In genomic region chr12:82832981-82833380, GRCh38 we compare ENCODE assay signal across 29 cellular contexts.
"Had no signal": no experiment of that assay in that cellular context is flagged by ENCODE, and none has a peak within 500 bp of the region (broad histone marks: within the 10 kb centered on the region; RNA-seq: fewer than 3 reads in every experiment).

No MANE protein-coding gene starts in this region.

- H3K27ac ChIP-seq: brain microvascular endothelial cell, Peyer's patch, SJSA1 had no signal

- H3K27me3 ChIP-seq: brain microvascular endothelial cell, Peyer's patch, SJSA1 had no signal

- H3K4me3 ChIP-seq: K562, Peyer's patch, SJSA1 had no signal

- DNase-seq: activated CD4-positive, alpha-beta T cell treated with anti-CD3 and anti-CD28 coated beads, Interleukin-2, amount 10 ng/mL, durations not matched to agents 24 days and 14 days; activated CD4-positive, alpha-beta T cell treated with anti-CD3 and anti-CD28 coated beads, Interleukin-2, amount 50 U/mL, for 4 hours; activated CD8-positive, alpha-beta T cell treated with anti-CD3 and anti-CD28 coated beads for 36 hours; activated effector memory CD4-positive, alpha-beta T cell treated with anti-CD3 and anti-CD28 coated beads, Interleukin-2, amount 50 U/mL, for 16 hours; activated naive CD4-positive, alpha-beta T cell; activated naive CD4-positive, alpha-beta T cell treated with anti-CD3 and anti-CD28 coated beads, Interleukin-2, amount 50 U/mL, for 16 hours; activated naive CD8-positive, alpha-beta T cell treated with anti-CD3 and anti-CD28 coated beads for 36 hours; activated T-cell treated with anti-CD3 and anti-CD28 coated beads, Interleukin-2, amount 50 U/mL, for 1 hour; activated T-cell treated with anti-CD3 and anti-CD28 coated beads, Interleukin-2, amount 50 U/mL, for 72 hours; amniotic stem cell; aorta; brain microvascular endothelial cell; central memory CD4-positive, alpha-beta T cell; NCI-H1092 treated with DMSO at 0.1 percent for 48 hours; NCI-H1417; NCI-H187 treated with DMSO at 0.1 percent for 48 hours; NCI-H345; NCI-H526 treated with DMSO at 0.1 percent for 48 hours; NCI-H774; PC-3; Peyer's patch; RPMI8226; SHP77 treated with DMSO at 0.1 percent for 48 hours; SK-N-SH had no signal

- H3K27ac Mint-ChIP-seq: activated CD4-positive, alpha-beta T cell treated with anti-CD3 and anti-CD28 coated beads, Interleukin-2, amount 10 ng/mL, durations not matched to agents 24 days and 14 days; activated CD8-positive, alpha-beta T cell treated with anti-CD3 and anti-CD28 coated beads for 36 hours; activated naive CD8-positive, alpha-beta T cell treated with anti-CD3 and anti-CD28 coated beads for 36 hours; activated T-cell treated with anti-CD3 and anti-CD28 coated beads, Interleukin-2, amount 50 U/mL, for 72 hours; activated T-helper 17 cell treated with anti-CD3 and anti-CD28 coated beads, Interleukin-2, amount 50 U/mL, for 72 hours; T-helper 1 cell treated with Interleukin-12 subunit alpha and Interleukin-12 subunit beta and Interleukin-4 antibody, amounts not matched to agents 30 μg/mL and 1 μg/mL, for 36 hours; T-helper 2 cell treated with Interferon-gamma antibody and Interleukin-4, amounts not matched to agents 5 μg/mL and 100 μg/mL, for 36 hours had no signal

- H3K9me3 Mint-ChIP-seq: activated CD4-positive, alpha-beta T cell treated with anti-CD3 and anti-CD28 coated beads, Interleukin-2, amount 10 ng/mL, durations not matched to agents 24 days and 14 days; activated CD8-positive, alpha-beta T cell treated with anti-CD3 and anti-CD28 coated beads for 36 hours; activated naive CD8-positive, alpha-beta T cell treated with anti-CD3 and anti-CD28 coated beads for 36 hours; activated T-cell treated with anti-CD3 and anti-CD28 coated beads, Interleukin-2, amount 50 U/mL, for 72 hours; activated T-helper 17 cell treated with anti-CD3 and anti-CD28 coated beads, Interleukin-2, amount 50 U/mL, for 72 hours; T-helper 1 cell treated with Interleukin-12 subunit alpha and Interleukin-12 subunit beta and Interleukin-4 antibody, amounts not matched to agents 30 μg/mL and 1 μg/mL, for 36 hours; T-helper 2 cell treated with Interferon-gamma antibody and Interleukin-4, amounts not matched to agents 5 μg/mL and 100 μg/mL, for 36 hours had no signal

- H3K27me3 Mint-ChIP-seq: activated CD4-positive, alpha-beta T cell treated with anti-CD3 and anti-CD28 coated beads, Interleukin-2, amount 10 ng/mL, durations not matched to agents 24 days and 14 days; activated CD8-positive, alpha-beta T cell treated with anti-CD3 and anti-CD28 coated beads for 36 hours; activated naive CD8-positive, alpha-beta T cell treated with anti-CD3 and anti-CD28 coated beads for 36 hours; activated T-helper 17 cell treated with anti-CD3 and anti-CD28 coated beads, Interleukin-2, amount 50 U/mL, for 72 hours had no signal

- H3K4me1 Mint-ChIP-seq: activated CD4-positive, alpha-beta T cell treated with anti-CD3 and anti-CD28 coated beads, Interleukin-2, amount 10 ng/mL, durations not matched to agents 24 days and 14 days; activated naive CD8-positive, alpha-beta T cell treated with anti-CD3 and anti-CD28 coated beads for 36 hours; activated T-helper 17 cell treated with anti-CD3 and anti-CD28 coated beads, Interleukin-2, amount 50 U/mL, for 72 hours had no signal

- H3K4me3 Mint-ChIP-seq: activated CD4-positive, alpha-beta T cell treated with anti-CD3 and anti-CD28 coated beads, Interleukin-2, amount 10 ng/mL, durations not matched to agents 24 days and 14 days; activated CD8-positive, alpha-beta T cell treated with anti-CD3 and anti-CD28 coated beads for 36 hours; activated naive CD8-positive, alpha-beta T cell treated with anti-CD3 and anti-CD28 coated beads for 36 hours; activated T-cell treated with anti-CD3 and anti-CD28 coated beads, Interleukin-2, amount 50 U/mL, for 72 hours; activated T-helper 17 cell treated with anti-CD3 and anti-CD28 coated beads, Interleukin-2, amount 50 U/mL, for 72 hours; T-helper 1 cell treated with Interleukin-12 subunit alpha and Interleukin-12 subunit beta and Interleukin-4 antibody, amounts not matched to agents 30 μg/mL and 1 μg/mL, for 36 hours; T-helper 2 cell treated with Interferon-gamma antibody and Interleukin-4, amounts not matched to agents 5 μg/mL and 100 μg/mL, for 36 hours had no signal
